15 cellular contexts compared by ENCODE assay signal in the genomic region with DNA sequence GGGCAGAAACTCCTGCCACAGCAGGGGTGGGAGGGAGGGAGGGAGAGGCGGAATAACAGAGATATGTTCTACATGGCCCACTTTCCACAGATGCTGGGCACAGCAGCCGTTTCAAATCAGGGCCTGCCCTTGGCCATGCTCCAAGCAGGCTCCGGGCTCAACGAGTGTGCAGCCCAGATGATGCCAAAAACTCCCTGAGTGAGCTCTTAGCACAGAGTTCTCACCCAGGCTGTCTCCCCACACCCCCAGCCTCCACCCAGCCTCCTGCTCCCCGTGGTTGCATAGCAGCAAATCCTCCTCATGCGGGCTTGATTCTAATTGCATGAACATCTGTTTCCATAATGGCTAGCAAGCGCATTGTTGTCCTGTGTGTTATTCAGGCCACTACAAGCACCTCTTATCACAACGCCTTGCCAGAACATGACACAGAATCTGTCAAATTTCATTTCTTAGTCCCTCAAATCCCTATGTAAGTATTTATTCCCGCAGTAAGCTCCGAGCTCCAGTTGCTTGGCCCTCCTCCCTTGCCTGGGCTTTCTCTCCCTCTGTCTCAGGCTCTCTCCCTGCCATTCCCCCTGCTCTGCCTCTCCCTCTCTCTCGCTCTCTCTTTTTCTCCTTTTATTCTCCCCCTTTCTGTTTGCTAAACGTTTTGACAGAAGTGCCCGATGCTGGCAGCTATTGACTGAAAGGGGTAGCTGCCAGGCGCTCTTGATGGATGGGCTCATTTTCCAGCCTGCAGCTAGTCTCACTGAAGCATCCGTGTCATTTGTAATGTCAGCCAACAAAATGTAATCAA.
DNase-seq lines count a peak whose midpoint lies in the region; ATAC-seq and TF ChIP-seq lines count a peak whose summit lies in the region.
"Had no signal": no experiment of that assay in that cellular context is flagged by ENCODE, and none has a peak within 500 bp of the region (broad histone marks: within the 10 kb centered on the region; RNA-seq: fewer than 3 reads in every experiment).

No MANE protein-coding gene starts in this region.

- H3K9me3 ChIP-seq in prostate gland: no peaks in the 10 kb centered on the region

- DNase-seq in D341Med (ENCODE audit: low spot score) (peak; percentile 92), NCI-H1694 (lab: John Stamatoyannopoulos, UW) (peak; percentile 97), midbrain (lab: John Stamatoyannopoulos, UW) (peak; percentile 20), posterior vena cava (ENCODE audit: low spot score) (no peak), ecto neural progenitor cell (ENCODE audit: low spot score) (no peak), prostate gland (ENCODE audit: low spot score) (no peak)
- DNase-seq: activated CD8-positive, alpha-beta memory T cell treated with anti-CD3 and anti-CD28 coated beads, Interleukin-2, amount 10 ng/mL, durations not matched to agents 7 days and 5 days; AML-193; EL; KBM-7; SIG-M5; stimulated activated naive CD8-positive, alpha-beta T cell treated with anti-CD3 and anti-CD28 coated beads, Interleukin-15, Interleukin-2, amounts not matched to agents 100 U/mL and 50 U/mL, for 24 hours had no signal

- no peak for TF ChIP-seq CTCF in prostate gland (IDR thresholded peaks at IDR 0.05)

- ATAC-seq in SK-N-SH treated with all-trans-retinoic acid at 6 μM for 48 hours (peak; percentile 31; the same call in 1 of the 3 replicates), GM19035 (IDR thresholded peaks at IDR 0.05; ENCODE audit: unreplicated experiment) (no peak)
- ATAC-seq: activated CD8-positive, alpha-beta memory T cell treated with anti-CD3 and anti-CD28 coated beads, Interleukin-2, amount 10 ng/mL, durations not matched to agents 7 days and 5 days; stimulated activated naive CD8-positive, alpha-beta T cell treated with anti-CD3 and anti-CD28 coated beads, Interleukin-15, Interleukin-2, amounts not matched to agents 100 U/mL and 50 U/mL, for 24 hours had no signal

- intact Hi-C loops in posterior vena cava (cut with DNase I): no loop called here
- intact Hi-C loops in prostate gland (cut with DNase I): no loop called here

- H3K27ac ChIP-seq in prostate gland: no peak overlapping the region
- H3K27ac ChIP-seq: VCaP had no signal

- no peak overlapping the region for H3K4me3 ChIP-seq in prostate gland

- no peaks in the 10 kb centered on the region for H3K4me1 ChIP-seq in prostate gland (replicated peaks)

- 17% methylated on average over 15 of the region's 15 CpGs for WGBS in prostate gland

- no peaks in the 10 kb centered on the region for H3K36me3 ChIP-seq in prostate gland

- no peak for TF ChIP-seq POLR2A in prostate gland (IDR thresholded peaks at IDR 0.05)

- H3K27me3 ChIP-seq in prostate gland (replicated peaks; ENCODE audit: insufficient read depth): peaks cover 3% of the 10 kb centered on the region

TF ChIP-seq in SK-N-SH treated with all-trans-retinoic acid at 6 μM for 48 hours, 23 proteins besides CTCF, POLR2A, EP300 and RAD21:
- TF ChIP-seq OSR1 (CRISPR knock-in tag; IDR thresholded peaks at IDR 0.05) (no peak), ZFP30 (CRISPR knock-in tag; IDR thresholded peaks at IDR 0.05) (no peak), GLIS3 (CRISPR knock-in tag; IDR thresholded peaks at IDR 0.05) (no peak), ZNF70 (CRISPR knock-in tag; IDR thresholded peaks at IDR 0.05) (no peak), TOX (CRISPR knock-in tag; IDR thresholded peaks at IDR 0.05; ENCODE audit: borderline replicate concordance) (no peak)
- TF ChIP-seq, protein P1, sequence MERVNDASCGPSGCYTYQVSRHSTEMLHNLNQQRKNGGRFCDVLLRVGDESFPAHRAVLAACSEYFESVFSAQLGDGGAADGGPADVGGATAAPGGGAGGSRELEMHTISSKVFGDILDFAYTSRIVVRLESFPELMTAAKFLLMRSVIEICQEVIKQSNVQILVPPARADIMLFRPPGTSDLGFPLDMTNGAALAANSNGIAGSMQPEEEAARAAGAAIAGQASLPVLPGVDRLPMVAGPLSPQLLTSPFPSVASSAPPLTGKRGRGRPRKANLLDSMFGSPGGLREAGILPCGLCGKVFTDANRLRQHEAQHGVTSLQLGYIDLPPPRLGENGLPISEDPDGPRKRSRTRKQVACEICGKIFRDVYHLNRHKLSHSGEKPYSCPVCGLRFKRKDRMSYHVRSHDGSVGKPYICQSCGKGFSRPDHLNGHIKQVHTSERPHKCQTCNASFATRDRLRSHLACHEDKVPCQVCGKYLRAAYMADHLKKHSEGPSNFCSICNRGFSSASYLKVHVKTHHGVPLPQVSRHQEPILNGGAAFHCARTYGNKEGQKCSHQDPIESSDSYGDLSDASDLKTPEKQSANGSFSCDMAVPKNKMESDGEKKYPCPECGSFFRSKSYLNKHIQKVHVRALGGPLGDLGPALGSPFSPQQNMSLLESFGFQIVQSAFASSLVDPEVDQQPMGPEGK (CRISPR knock-in tag; IDR thresholded peaks at IDR 0.05; ENCODE audit: borderline replicate concordance): no peak

Comparison
In these comparisons a context has a peak if more than half of its experiments do, and no peak if none do; other contexts are left out.
1. DNase-seq: peak in D341Med (single experiment), NCI-H1694 (single experiment) and midbrain (single experiment); none in posterior vena cava (single experiment), ecto neural progenitor cell (single experiment) and prostate gland (single experiment).